1 cellular context compared by ENCODE assay signal in genomic region chr15:48889925-48890324, GRCh38.
TF ChIP-seq lines count a peak whose summit lies in the region.

No MANE protein-coding gene starts in this region.

TF ChIP-seq in GM23338, 12 proteins besides CTCF, POLR2A, EP300 and RAD21:
- TF ChIP-seq REST (IDR thresholded peaks at IDR 0.05; ENCODE audit: unreplicated experiment) (no peak), ETS1 (IDR thresholded peaks at IDR 0.05) (no peak), ZNF462 (CRISPR knock-in tag; IDR thresholded peaks at IDR 0.05) (no peak), NANOG (IDR thresholded peaks at IDR 0.05; ENCODE audit: borderline replicate concordance) (no peak), EZH2 (IDR thresholded peaks at IDR 0.05; ENCODE audit: low read depth, unreplicated experiment) (no peak)
